ENCODE assay signal across 16 cellular contexts in the genomic region with DNA sequence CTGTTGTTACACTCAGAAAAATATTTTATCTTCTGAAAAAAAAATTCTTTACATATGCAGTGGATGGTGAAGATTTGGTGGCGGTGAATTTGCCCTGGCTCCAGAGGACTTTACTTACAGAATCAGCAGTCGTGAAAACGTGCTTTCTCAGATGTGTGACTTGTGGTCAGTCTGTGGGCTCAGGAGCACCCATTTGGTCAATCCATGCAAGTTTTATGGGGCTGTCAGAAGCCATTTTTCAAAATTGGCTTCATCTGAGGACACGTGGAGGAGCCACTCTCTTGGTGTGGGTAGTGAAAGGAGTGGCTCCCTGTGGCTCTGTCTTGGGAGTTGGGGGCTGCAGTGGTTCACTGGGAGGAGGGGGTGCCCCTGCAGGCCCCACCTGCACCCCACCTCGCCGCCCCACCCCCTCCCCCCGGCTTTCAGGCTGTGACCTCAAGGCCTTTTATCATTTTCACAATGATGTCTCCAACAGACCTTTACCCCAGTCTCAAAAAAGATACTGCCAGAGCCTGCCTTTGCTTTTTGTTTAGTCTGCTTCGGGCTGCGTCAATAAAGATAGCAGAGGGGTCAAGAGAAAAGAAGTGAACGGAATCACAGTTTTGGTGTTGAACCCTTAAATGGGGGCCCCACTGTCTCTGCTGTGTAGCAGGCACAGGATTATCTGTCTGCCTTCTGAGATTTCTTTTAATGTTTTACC.
A peak's percentile ranks its signal among the peaks of the same experiment; 100 is the strongest.
DNase-seq lines count a peak whose midpoint lies in the region; ATAC-seq and TF ChIP-seq lines count a peak whose summit lies in the region.
"Had no signal": no experiment of that assay in that cellular context is flagged by ENCODE, and none has a peak within 500 bp of the region (broad histone marks: within the 10 kb centered on the region; RNA-seq: fewer than 3 reads in every experiment).

No MANE protein-coding gene starts in this region.

- H3K4me3 ChIP-seq in endodermal cell (ENCODE audit: low read length) = no peak overlapping the region
- H3K4me3 ChIP-seq: thyroid gland had no signal

- in situ Hi-C loops in GM13976 (cut with MboI; ENCODE audit: low sequenced_read_pairs, unreplicated experiment) = no loop called here

- H3K27ac ChIP-seq in endodermal cell (ENCODE audit: low read depth, low read length) = no peak overlapping the region
- H3K27ac ChIP-seq: thyroid gland had no signal

- H3K36me3 ChIP-seq in endodermal cell (ENCODE audit: control insufficient read depth, insufficient read depth, low read length) = no peaks in the 10 kb centered on the region
- H3K36me3 ChIP-seq: thyroid gland had no signal

- no peaks in the 10 kb centered on the region for H3K27me3 Mint-ChIP-seq in endodermal cell (ENCODE audit: insufficient read depth)
- H3K27me3 Mint-ChIP-seq: activated T-cell treated with anti-CD3 and anti-CD28 coated beads, Interleukin-2, amount 50 U/mL, for 24 hours; T-helper 17 cell had no signal

- H3K9me3 Mint-ChIP-seq in endodermal cell = no peaks in the 10 kb centered on the region

- DNase-seq in GM13976 (ENCODE audit: low spot score) = peak; percentile 62
- peak; percentile 16 for DNase-seq in endodermal cell
- DNase-seq in kidney glomerular epithelial cell (lab: John Stamatoyannopoulos, UW) = no peak
- no peak for DNase-seq in DMS 273 (lab: John Stamatoyannopoulos, UW; ENCODE audit: unreplicated experiment)
- DNase-seq in iPS-NIHi11 (ENCODE audit: low spot score) = no peak
- no peak for DNase-seq in NCI-H345 (lab: John Stamatoyannopoulos, UW)
- DNase-seq: activated CD4-positive, alpha-beta T cell treated with anti-CD3 and anti-CD28 coated beads for 48 hours; activated T-cell treated with anti-CD3 and anti-CD28 coated beads, Interleukin-2, amount 50 U/mL, for 24 hours; NCI-H2107; NK-92 treated with Interleukin-12 subunit alpha and Interleukin-12 subunit beta, amount 100 ng/mL, for 24 hours; posterior cingulate gyrus; T-helper 17 cell; thyroid gland had no signal

- peaks cover 18% of the 10 kb centered on the region for H3K4me1 ChIP-seq in endodermal cell (ENCODE audit: control insufficient read depth, insufficient read depth, low read length)

- ATAC-seq in GM21447 (IDR thresholded peaks at IDR 0.05; ENCODE audit: unreplicated experiment) (peak; percentile 47), HG03103 (IDR thresholded peaks at IDR 0.05; ENCODE audit: low read depth, unreplicated experiment) (peak; percentile 43)
- ATAC-seq: Right ventricle myocardium inferior, T-helper 17 cell had no signal

- no peak overlapping the region for H3K9ac ChIP-seq in endodermal cell (ENCODE audit: extremely low read depth, low read length, poor library complexity, severe bottlenecking)

- no peaks in the 10 kb centered on the region for H3K36me3 Mint-ChIP-seq in endodermal cell (ENCODE audit: low read depth)

- H3K27ac Mint-ChIP-seq in endodermal cell = peak overlapping the region; percentile 80
- H3K27ac Mint-ChIP-seq: activated T-cell treated with anti-CD3 and anti-CD28 coated beads, Interleukin-2, amount 50 U/mL, for 24 hours had no signal

- 91 to 94% methylated on average over 6 to 7 of the region's 10 CpGs for WGBS in endodermal cell (ENCODE audit: insufficient coverage in 1 of 2, insufficient read length in 1 of 2), 2 experiments

- TF ChIP-seq CTCF in GM13976 (IDR thresholded peaks at IDR 0.05; ENCODE audit: borderline replicate concordance, control extremely low read depth, extremely low read depth, insufficient read depth, missing control alignments) = no peak
- TF ChIP-seq CTCF in endodermal cell (conservative IDR thresholded peaks at IDR 0.05) = no peak

- no peaks in the 10 kb centered on the region for H3K9me3 ChIP-seq in endodermal cell (ENCODE audit: control insufficient read depth, low read length)
- H3K9me3 ChIP-seq: thyroid gland had no signal

- no peaks in the 10 kb centered on the region for H3K27me3 ChIP-seq in endodermal cell (ENCODE audit: control insufficient read depth, insufficient read depth, low read length, poor library complexity, severe bottlenecking)
- H3K27me3 ChIP-seq: thyroid gland had no signal

- no peak overlapping the region for H3K4me3 Mint-ChIP-seq in endodermal cell
- H3K4me3 Mint-ChIP-seq: activated T-cell treated with anti-CD3 and anti-CD28 coated beads, Interleukin-2, amount 50 U/mL, for 24 hours; T-helper 17 cell had no signal

- peaks cover 35% of the 10 kb centered on the region for H3K4me1 Mint-ChIP-seq in endodermal cell

Comparison
In these comparisons a context has a peak if more than half of its experiments do, and no peak if none do; other contexts are left out.
1. DNase-seq: peak in GM13976 (single experiment) and endodermal cell (single experiment); none in kidney glomerular epithelial cell (single experiment), DMS 273 (single experiment), iPS-NIHi11 (single experiment) and NCI-H345 (single experiment).